9 cellular contexts compared by ENCODE assay signal in genomic region chr17:68600881-68601564, GRCh38. TPM values are rescaled to one million over a fixed set of nuclear protein-coding genes. Genes with fewer than 3 reads are reported as not detected.
DNase-seq lines count a peak whose midpoint lies in the region; ATAC-seq and TF ChIP-seq lines count a peak whose summit lies in the region.
"Had no signal": no experiment of that assay in that cellular context is flagged by ENCODE, and none has a peak within 500 bp of the region (broad histone marks: within the 10 kb centered on the region; RNA-seq: fewer than 3 reads in every experiment).

Gene FAM20A, minus strand, starts transcription at chr17:68601367. Its CDS starts 701 bp downstream, at chr17:68600666.

- TF ChIP-seq CTCF in GM20000 (IDR thresholded peaks at IDR 0.05; ENCODE audit: extremely low read depth, missing control alignments) = no peak

- H3K36me3 ChIP-seq in SK-N-MC (ENCODE audit: insufficient read depth, low read length) = no peaks in the 10 kb centered on the region

- H3K27me3 Mint-ChIP-seq in naive B cell = peaks cover 67 to 80% (median 70%) of the 10 kb centered on the region in 3 donors

- peaks cover 0 to 6% (median 1%) of the 10 kb centered on the region in 7 donors for H3K9me3 Mint-ChIP-seq in naive B cell

- no peaks in the 10 kb centered on the region for H3K36me3 Mint-ChIP-seq in naive B cell
- H3K36me3 Mint-ChIP-seq: IgD-negative memory B cell had no signal

- no peak within 1 kb of the TSS for H3K27ac ChIP-seq in SK-N-MC

- ATAC-seq in esophagus mucosa (peak; percentile 48), naive B cell (ENCODE audit: low read depth in 2 of 2) (no peak), HG03196 (IDR thresholded peaks at IDR 0.05; ENCODE audit: unreplicated experiment) (no peak)

- H3K4me3 Mint-ChIP-seq in naive B cell = peak within 1 kb of the TSS in 6 of 8 donors; percentile 21 to 68 (median 60)

- no peak within 1 kb of the TSS for H3K9ac ChIP-seq in SK-N-MC (ENCODE audit: insufficient read length)

- H3K4me3 ChIP-seq in SK-N-MC = peak within 1 kb of the TSS; percentile 40; the same call in 1 of the 2 replicates

- peaks cover 5 to 11% (median 6%) of the 10 kb centered on the region in 3 donors for H3K4me1 Mint-ChIP-seq in naive B cell

- no peaks in the 10 kb centered on the region for H3K9me3 ChIP-seq in SK-N-MC (ENCODE audit: low read depth, low read length)

- peak; percentile 25 for DNase-seq in GM20000 (ENCODE audit: low spot score)
- no peak for DNase-seq in SK-N-MC (ENCODE audit: low read depth, low spot score)
- DNase-seq in naive B cell = no peak
- no peak for DNase-seq in NCI-H82 (lab: John Stamatoyannopoulos, UW)
- DNase-seq in amniotic stem cell (lab: John Stamatoyannopoulos, UW) = no peak
- DNase-seq in OCI-M2 (lab: John Stamatoyannopoulos, UW; ENCODE audit: unreplicated experiment) = no peak

- peak within 1 kb of the TSS in 1 of 6 donors; percentile 12 for H3K27ac Mint-ChIP-seq in naive B cell
- H3K27ac Mint-ChIP-seq: IgD-negative memory B cell had no signal

RNA-seq across cellular contexts. Expression of gene FAM20A, which starts in this region (rescaled TPM):
- total RNA-seq in esophagus mucosa = 13.6 TPM
- polyA plus RNA-seq in naive B cell (ENCODE audit: low read depth in 6 of 6) = under 1 TPM in 2 of 6 donors, not detected in 4; 0.11 to 0.13 TPM
- polyA plus RNA-seq: IgD-negative memory B cell had no signal
